In genomic region chr22:46044718-46045458, GRCh38 we compare ENCODE assay signal across 8 cellular contexts.
A peak's percentile ranks its signal among the peaks of the same experiment; 100 is the strongest.
DNase-seq lines count a peak whose midpoint lies in the region; ATAC-seq and TF ChIP-seq lines count a peak whose summit lies in the region.

No MANE protein-coding gene starts in this region.

- POLR2A ChIA-PET in activated naive CD8-positive, alpha-beta T cell treated with anti-CD3 and anti-CD28 coated beads, Interleukin-2, amount 10 ng/mL, durations not matched to agents 7 days and 5 days (lab: Charles Lee): interaction anchor here (1.5 to 2.0 kb wide), 3 partner anchors 8 to 25 kb away, joined by 10 to 17 read pairs (median 14); no protein-coding TSS in a partner anchor

- TF ChIP-seq CTCF in HFFc6 (IDR thresholded peaks at IDR 0.05) (no peak), right atrium auricular region (IDR thresholded peaks at IDR 0.05) (no peak)

- H3K27me3 ChIP-seq in right atrium auricular region: no peaks in the 10 kb centered on the region

- DNase-seq in HFFc6 (no peak), right atrium auricular region (ENCODE audit: low spot score) (no peak), sciatic nerve (ENCODE audit: low spot score) (peak; percentile 76), HT-29 (ENCODE audit: low spot score) (no peak), A172 (ENCODE audit: low spot score) (no peak), amniotic stem cell (lab: John Stamatoyannopoulos, UW) (no peak)
- DNase-seq in activated naive CD8-positive, alpha-beta T cell treated with anti-CD3 and anti-CD28 coated beads, Interleukin-2, amount 10 ng/mL, durations not matched to agents 7 days and 5 days: peak; percentile 67

- H3K36me3 Mint-ChIP-seq in HFFc6 (ENCODE audit: low read depth): no peaks in the 10 kb centered on the region; the same call in 1 of the 2 replicates
- H3K36me3 Mint-ChIP-seq in activated naive CD8-positive, alpha-beta T cell treated with anti-CD3 and anti-CD28 coated beads, Interleukin-2, amount 10 ng/mL, durations not matched to agents 7 days and 5 days: no peaks in the 10 kb centered on the region

- no peaks in the 10 kb centered on the region; the same call in 1 of the 2 replicates for H3K27me3 Mint-ChIP-seq in HFFc6 (ENCODE audit: insufficient read depth)
- H3K27me3 Mint-ChIP-seq in activated naive CD8-positive, alpha-beta T cell treated with anti-CD3 and anti-CD28 coated beads, Interleukin-2, amount 10 ng/mL, durations not matched to agents 7 days and 5 days: peaks cover 2% of the 10 kb centered on the region

- H3K4me3 ChIP-seq in right atrium auricular region: peak overlapping the region; percentile 43 to 63

- intact Hi-C loops in sciatic nerve (cut with DNase I): no loop called here

- H3K27ac ChIP-seq in right atrium auricular region: peak overlapping the region; percentile 93 to 95

- peaks cover 0 to 64% of the 10 kb centered on the region in 2 donors for H3K4me1 ChIP-seq in right atrium auricular region

- no peaks in the 10 kb centered on the region for H3K9me3 Mint-ChIP-seq in HFFc6
- no peaks in the 10 kb centered on the region for H3K9me3 Mint-ChIP-seq in activated naive CD8-positive, alpha-beta T cell treated with anti-CD3 and anti-CD28 coated beads, Interleukin-2, amount 10 ng/mL, durations not matched to agents 7 days and 5 days

- peak; percentile 61 for ATAC-seq in activated naive CD8-positive, alpha-beta T cell treated with anti-CD3 and anti-CD28 coated beads, Interleukin-2, amount 10 ng/mL, durations not matched to agents 7 days and 5 days (ENCODE audit: low read depth)
- peak; percentile 3 for ATAC-seq in sciatic nerve
- ATAC-seq in GM21367 (IDR thresholded peaks at IDR 0.05; ENCODE audit: unreplicated experiment): no peak

- no peaks in the 10 kb centered on the region for H3K9me3 ChIP-seq in right atrium auricular region

- H3K27ac Mint-ChIP-seq in HFFc6: peak overlapping the region; percentile 90
- peak overlapping the region; percentile 85 for H3K27ac Mint-ChIP-seq in activated naive CD8-positive, alpha-beta T cell treated with anti-CD3 and anti-CD28 coated beads, Interleukin-2, amount 10 ng/mL, durations not matched to agents 7 days and 5 days

- H3K4me1 Mint-ChIP-seq in HFFc6 (ENCODE audit: low read depth): peaks cover 30% of the 10 kb centered on the region
- H3K4me1 Mint-ChIP-seq in activated naive CD8-positive, alpha-beta T cell treated with anti-CD3 and anti-CD28 coated beads, Interleukin-2, amount 10 ng/mL, durations not matched to agents 7 days and 5 days: peaks cover 4% of the 10 kb centered on the region

- H3K36me3 ChIP-seq in right atrium auricular region: no peaks in the 10 kb centered on the region

- peak overlapping the region; percentile 87 for H3K4me3 Mint-ChIP-seq in HFFc6
- peak overlapping the region; percentile 86 for H3K4me3 Mint-ChIP-seq in activated naive CD8-positive, alpha-beta T cell treated with anti-CD3 and anti-CD28 coated beads, Interleukin-2, amount 10 ng/mL, durations not matched to agents 7 days and 5 days

Comparison
In these comparisons a context has a peak if more than half of its experiments do, and no peak if none do; other contexts are left out.
1. DNase-seq: peak in activated naive CD8-positive, alpha-beta T cell treated with anti-CD3 and anti-CD28 coated beads, Interleukin-2, amount 10 ng/mL, durations not matched to agents 7 days and 5 days (single experiment) and sciatic nerve (single experiment); none in HFFc6 (single experiment), right atrium auricular region (single experiment), HT-29 (single experiment), A172 (single experiment) and amniotic stem cell (single experiment).